In the genomic region with DNA sequence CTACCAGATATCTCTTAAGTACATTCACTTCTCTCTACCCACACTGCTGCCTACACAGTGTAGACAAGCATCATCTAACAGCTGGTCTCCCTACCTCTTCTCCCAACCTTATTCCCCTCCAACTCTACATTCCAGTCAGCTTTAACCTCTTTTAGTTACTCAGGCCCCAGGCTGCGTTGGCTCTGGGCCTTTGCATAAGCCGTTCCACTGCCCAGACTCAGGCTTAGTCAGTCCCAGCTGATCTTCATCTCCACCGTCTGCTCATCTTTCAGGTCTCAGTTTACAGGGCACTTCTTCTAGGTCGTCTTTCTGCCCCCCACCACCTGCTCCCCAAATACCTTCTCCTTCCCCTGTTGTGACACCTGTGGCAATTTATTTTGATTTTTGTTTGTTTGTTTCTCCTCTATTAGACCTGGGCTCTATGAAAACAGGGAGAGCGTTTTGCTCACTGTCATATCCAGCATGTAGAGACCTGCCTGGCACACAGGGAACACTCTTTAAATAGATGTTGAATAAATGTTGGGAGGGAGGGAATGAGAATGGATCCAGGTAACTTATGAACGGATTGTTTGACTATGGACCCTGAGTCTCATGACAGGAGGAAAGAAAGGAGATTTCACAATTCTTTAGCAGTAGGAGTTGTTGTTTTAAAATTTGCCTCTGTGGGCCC, we compare ENCODE assay signal across 23 cellular contexts. TPM values are rescaled to one million over a fixed set of nuclear protein-coding genes. Genes with fewer than 3 reads are reported as not detected.
"Had no signal": no experiment of that assay in that cellular context is flagged by ENCODE, and none has a peak within 500 bp of the region (broad histone marks: within the 10 kb centered on the region; RNA-seq: fewer than 3 reads in every experiment).

No MANE protein-coding gene starts in this region.

- H3K4me3 Mint-ChIP-seq: activated naive CD8-positive, alpha-beta T cell; activated T-helper 1 cell treated with anti-CD3 and anti-CD28 coated beads, Interleukin-12 subunit alpha, Interleukin-12 subunit beta, Interleukin-2, Interleukin-4 antibody, amounts not matched to agents 30 ng/mL and 10 ng/mL and 1 ng/mL, durations not matched to agents 14 hours and 24 hours and 36 hours; central memory CD8-positive, alpha-beta T cell; immature natural killer cell; mesothelial cell of epicardium; natural killer cell treated with Interleukin-12 subunit alpha and Interleukin-12 subunit beta and Interleukin-15 and Interleukin-18, amount 100 ng/mL, for 72 hours; T-helper 17 cell had no signal

- H3K4me2 ChIP-seq: smooth muscle cell had no signal

- H3K27me3 Mint-ChIP-seq: activated naive CD8-positive, alpha-beta T cell; central memory CD8-positive, alpha-beta T cell; natural killer cell treated with Interleukin-12 subunit alpha and Interleukin-12 subunit beta and Interleukin-15 and Interleukin-18, amount 100 ng/mL, for 72 hours had no signal

- DNase-seq: activated CD4-positive, alpha-beta T cell treated with anti-CD3 and anti-CD28 coated beads for 1 hour; activated CD4-positive, alpha-beta T cell treated with anti-CD3 and anti-CD28 coated beads, Interleukin-2, amount 50 U/mL, for 4 hours; activated T-cell treated with anti-CD3 and anti-CD28 coated beads for 4 hours; amygdala; body of pancreas; immature natural killer cell; lower lobe of right lung; stimulated activated CD4-positive, alpha-beta T cell treated with anti-CD3 and anti-CD28 coated beads, Interleukin-4, amount 100 ng/mL, for 1 hour; stomach; T-helper 17 cell; trophoblast cell had no signal

- H3K4me1 Mint-ChIP-seq: central memory CD8-positive, alpha-beta T cell; immature natural killer cell had no signal

- H3K36me3 Mint-ChIP-seq: activated naive CD8-positive, alpha-beta T cell; immature natural killer cell; mesothelial cell of epicardium had no signal

- H3K9me3 Mint-ChIP-seq: activated T-helper 1 cell treated with anti-CD3 and anti-CD28 coated beads, Interleukin-12 subunit alpha, Interleukin-12 subunit beta, Interleukin-2, Interleukin-4 antibody, amounts not matched to agents 30 ng/mL and 10 ng/mL and 1 ng/mL, durations not matched to agents 14 hours and 24 hours and 36 hours; central memory CD8-positive, alpha-beta T cell; immature natural killer cell; mesothelial cell of epicardium; natural killer cell treated with Interleukin-12 subunit alpha and Interleukin-12 subunit beta and Interleukin-15 and Interleukin-18, amount 100 ng/mL, for 72 hours had no signal

- H3K79me2 ChIP-seq: parathyroid adenoma had no signal

- H3K36me3 ChIP-seq: lower lobe of right lung, stomach, vagina had no signal

- H3K27ac Mint-ChIP-seq: activated naive CD8-positive, alpha-beta T cell; activated T-helper 1 cell treated with anti-CD3 and anti-CD28 coated beads, Interleukin-12 subunit alpha, Interleukin-12 subunit beta, Interleukin-2, Interleukin-4 antibody, amounts not matched to agents 30 ng/mL and 10 ng/mL and 1 ng/mL, durations not matched to agents 14 hours and 24 hours and 36 hours; immature natural killer cell; mesothelial cell of epicardium; T-helper 17 cell had no signal

- H3K4me1 ChIP-seq: body of pancreas, lower lobe of right lung, parathyroid adenoma, stomach, vagina had no signal

- H2AFZ ChIP-seq: parathyroid adenoma had no signal

- H3K9ac ChIP-seq: parathyroid adenoma had no signal

- ATAC-seq: body of pancreas, lower lobe of right lung, sciatic nerve, T-helper 17 cell had no signal

- H3K27me3 ChIP-seq: body of pancreas, neutrophil, stomach, vagina had no signal

- H3K9me3 ChIP-seq: body of pancreas, lower lobe of right lung, neutrophil, stomach, vagina had no signal

- H3K4me3 ChIP-seq: body of pancreas, coronary artery, lower lobe of right lung, smooth muscle cell, stomach, vagina had no signal

- H3K27ac ChIP-seq: body of pancreas, coronary artery, lower lobe of right lung, neutrophil, parathyroid adenoma, stomach, vagina, VCaP had no signal

RNA-seq across cellular contexts. Expression of a gene that starts 11.1 kb away (rescaled TPM):
- polyA plus RNA-seq: smooth muscle cell had no signal
